9 cellular contexts compared by ENCODE assay signal in genomic region chr9:94821098-94821930, GRCh38.
DNase-seq lines count a peak whose midpoint lies in the region; ATAC-seq and TF ChIP-seq lines count a peak whose summit lies in the region.
"Had no signal": no experiment of that assay in that cellular context is flagged by ENCODE, and none has a peak within 500 bp of the region (broad histone marks: within the 10 kb centered on the region; RNA-seq: fewer than 3 reads in every experiment).

No MANE protein-coding gene starts in this region.

- TF ChIP-seq CTCF in ascending aorta (IDR thresholded peaks at IDR 0.05), result no peak

- H3K27me3 ChIP-seq in ascending aorta (no peaks in the 10 kb centered on the region), aorta (ENCODE audit: control insufficient read depth in 1 of 2, insufficient read depth in 2 of 2, low read length in 1 of 2) (no peaks in the 10 kb centered on the region), GM23248 (replicated peaks; ENCODE audit: insufficient read depth) (no peaks in the 10 kb centered on the region)

- H3K79me2 ChIP-seq in GM23248 (ENCODE audit: insufficient read depth), result no peaks in the 10 kb centered on the region

- H3K4me3 ChIP-seq in ascending aorta (no peak overlapping the region), aorta (ENCODE audit: low read length in 2 of 2) (no peak overlapping the region), GM23248 (no peak overlapping the region)

- no peaks in the 10 kb centered on the region for H4K20me1 ChIP-seq in GM23248 (ENCODE audit: insufficient read depth)

- H3K9me3 ChIP-seq in ascending aorta, result no peaks in the 10 kb centered on the region
- H3K9me3 ChIP-seq in aorta (ENCODE audit: control insufficient read depth, low read length), result no peaks in the 10 kb centered on the region
- H3K9me3 ChIP-seq in GM23248 (ENCODE audit: low read depth), result no peaks in the 10 kb centered on the region

- H3K4me1 ChIP-seq in ascending aorta, result peaks cover 5 to 44% of the 10 kb centered on the region in 2 donors
- H3K4me1 ChIP-seq in aorta (ENCODE audit: control insufficient read depth in 1 of 2, insufficient read depth in 2 of 2, low read length in 2 of 2), result peaks cover 6 to 13% of the 10 kb centered on the region in 2 donors
- peaks cover 29% of the 10 kb centered on the region for H3K4me1 ChIP-seq in GM23248 (ENCODE audit: insufficient read depth)

- in situ Hi-C loops in GM23248 (cut with MboI), result no loop called here

- H3K27ac Mint-ChIP-seq in activated naive CD4-positive, alpha-beta T cell treated with anti-CD3 and anti-CD28 coated beads, Interleukin-2, amount 50 U/mL, for 72 hours, result no peak overlapping the region

- DNase-seq in activated naive CD4-positive, alpha-beta T cell treated with anti-CD3 and anti-CD28 coated beads, Interleukin-2, amount 50 U/mL, for 72 hours (ENCODE audit: low spot score in 2 of 2), result no peak
- DNase-seq in activated naive CD4-positive, alpha-beta T cell treated with anti-CD3 and anti-CD28 coated beads, Interleukin-2, amount 50 U/mL, for 16 hours, result no peak
- DNase-seq in ascending aorta (ENCODE audit: low spot score in 2 of 2) (no peak), aorta (no peak), NCI-H187 (lab: John Stamatoyannopoulos, UW) (no peak), UCSD-AML1 (lab: John Stamatoyannopoulos, UW; ENCODE audit: unreplicated experiment) (no peak), GM23248 (no peak)
- DNase-seq: effector memory CD4-positive, alpha-beta T cell had no signal

- H3K9me2 ChIP-seq in GM23248 (ENCODE audit: insufficient read depth), result no peaks in the 10 kb centered on the region

- H3K9me3 Mint-ChIP-seq in activated naive CD4-positive, alpha-beta T cell treated with anti-CD3 and anti-CD28 coated beads, Interleukin-2, amount 50 U/mL, for 72 hours, result no peaks in the 10 kb centered on the region

- 0 out of 2 replicates have a peak, but pooled peaks cover 6% of the 10 kb centered on the region for H3F3A ChIP-seq in GM23248 (ENCODE audit: insufficient read depth)

- intact Hi-C loops in ascending aorta (cut with DNase I) (loop anchor here (5.0 to 10.0 kb wide), 2 partner anchors 81 to 97 kb away; partner anchors contain the start of gene AOPEP), aorta (cut with DNase I) (no loop called here)

- H3K36me3 ChIP-seq in ascending aorta (no peaks in the 10 kb centered on the region), aorta (ENCODE audit: control insufficient read depth in 1 of 2, insufficient read depth in 2 of 2, low read length in 1 of 2) (no peaks in the 10 kb centered on the region), GM23248 (ENCODE audit: low read depth) (no peaks in the 10 kb centered on the region)

- H3K4me2 ChIP-seq in GM23248 (ENCODE audit: unreplicated experiment), result no peak overlapping the region

- no peak overlapping the region for H3K9ac ChIP-seq in GM23248

- H3K36me3 Mint-ChIP-seq in activated naive CD4-positive, alpha-beta T cell treated with anti-CD3 and anti-CD28 coated beads, Interleukin-2, amount 50 U/mL, for 72 hours, result no peaks in the 10 kb centered on the region

- 77 to 89% methylated on average over 3 of the region's 3 CpGs for WGBS in aorta, 2 donors
- 78 to 83% methylated on average over 3 of the region's 3 CpGs for WGBS in GM23248 (ENCODE audit: low coverage in 1 of 2, low lambda C conversion rate in 2 of 2, missing lambda C conversion rate in 2 of 2), 2 experiments

- no peak overlapping the region for H2AFZ ChIP-seq in GM23248

- peak overlapping the region; percentile 82 to 89 for H3K27ac ChIP-seq in ascending aorta
- peak overlapping the region; percentile 72 to 93 for H3K27ac ChIP-seq in aorta (ENCODE audit: low read depth in 1 of 2, low read length in 2 of 2)
- no peak overlapping the region for H3K27ac ChIP-seq in GM23248

- ATAC-seq in activated naive CD4-positive, alpha-beta T cell treated with anti-CD3 and anti-CD28 coated beads, Interleukin-2, amount 50 U/mL, for 72 hours, result peak; percentile 53 to 58
- ATAC-seq in HG03103 (IDR thresholded peaks at IDR 0.05; ENCODE audit: low read depth, unreplicated experiment) (peak; percentile 69), aorta (ENCODE audit: low FRiP score) (no peak)
